Comparison of ENCODE assay signal across 8 cellular contexts in genomic region chr12:46071769-46072624, GRCh38.
A peak's percentile ranks its signal among the peaks of the same experiment; 100 is the strongest.
DNase-seq lines count a peak whose midpoint lies in the region; ATAC-seq and TF ChIP-seq lines count a peak whose summit lies in the region.

No MANE protein-coding gene starts in this region.

- no peak for TF ChIP-seq POLR2A in breast epithelium (IDR thresholded peaks at IDR 0.05)

- DNase-seq in AG08395 (ENCODE audit: low spot score): peak; percentile 81
- peak; percentile 37 for DNase-seq in NCI-H2171 treated with DMSO at 0.1 percent for 48 hours (lab: John Stamatoyannopoulos, UW)
- DNase-seq in WERI-Rb-1: peak; percentile 71
- peak; percentile 30 to 70 for DNase-seq in breast epithelium (ENCODE audit: low spot score in 2 of 2)
- DNase-seq in kidney epithelial cell (ENCODE audit: low read depth): peak; percentile 9
- peak; percentile 36 for DNase-seq in stimulated activated CD4-positive, alpha-beta T cell treated with anti-CD3 and anti-CD28 coated beads, Interleukin-2, amount 100 ng/mL, for 4 hours (ENCODE audit: low read depth)

- TF ChIP-seq CTCF in WERI-Rb-1 (IDR thresholded peaks at IDR 0.05; ENCODE audit: low read depth, low read length) (peak; percentile 95), breast epithelium (IDR thresholded peaks at IDR 0.05) (peak; percentile 63 to 95 (median 92)), kidney epithelial cell (IDR thresholded peaks at IDR 0.05; ENCODE audit: insufficient read depth, low read length, poor library complexity, severe bottlenecking) (peak; percentile 94)

- no peaks in the 10 kb centered on the region for H3K9me3 ChIP-seq in WERI-Rb-1 (ENCODE audit: severe bottlenecking)
- H3K9me3 ChIP-seq in breast epithelium: no peaks in the 10 kb centered on the region

- H3K27ac ChIP-seq in WERI-Rb-1: no peak overlapping the region
- H3K27ac ChIP-seq in breast epithelium: no peak overlapping the region

- no peak overlapping the region for H3K4me3 ChIP-seq in WERI-Rb-1 (ENCODE audit: low read depth, low read length)
- H3K4me3 ChIP-seq in breast epithelium: no peak overlapping the region
- H3K4me3 ChIP-seq in kidney epithelial cell (ENCODE audit: low read depth, low read length): no peak overlapping the region

- H3K4me1 ChIP-seq in breast epithelium: no peaks in the 10 kb centered on the region

- H3K36me3 ChIP-seq in WERI-Rb-1 (no peaks in the 10 kb centered on the region), breast epithelium (no peaks in the 10 kb centered on the region), kidney epithelial cell (ENCODE audit: control insufficient read depth, insufficient read depth, low read length) (no peaks in the 10 kb centered on the region)

- intact Hi-C loops in breast epithelium (cut with DNase I; ENCODE audit: low total_unique reads): no loop called here

- peak; percentile 87 for ATAC-seq in GM18861 (IDR thresholded peaks at IDR 0.05; ENCODE audit: unreplicated experiment)
- peak; percentile 93 for ATAC-seq in HG03066 (IDR thresholded peaks at IDR 0.05; ENCODE audit: low read depth, unreplicated experiment)

- H3K27me3 ChIP-seq in WERI-Rb-1 (ENCODE audit: insufficient read depth, low read depth, severe bottlenecking) (no peaks in the 10 kb centered on the region), breast epithelium (no peaks in the 10 kb centered on the region), kidney epithelial cell (ENCODE audit: control insufficient read depth, insufficient read depth, low read length) (no peaks in the 10 kb centered on the region)

Comparison
In these comparisons a context has a peak if more than half of its experiments do, and no peak if none do; other contexts are left out.
1. DNase-seq: peak in every context shown above with its lines; median percentile 81 in AG08395; 71 in WERI-Rb-1; 50 in breast epithelium; 37 in NCI-H2171 treated with DMSO at 0.1 percent for 48 hours; 36 in stimulated activated CD4-positive, alpha-beta T cell treated with anti-CD3 and anti-CD28 coated beads, Interleukin-2, amount 100 ng/mL, for 4 hours; 9 in kidney epithelial cell.